1 cellular context compared by ENCODE assay signal in the genomic region with DNA sequence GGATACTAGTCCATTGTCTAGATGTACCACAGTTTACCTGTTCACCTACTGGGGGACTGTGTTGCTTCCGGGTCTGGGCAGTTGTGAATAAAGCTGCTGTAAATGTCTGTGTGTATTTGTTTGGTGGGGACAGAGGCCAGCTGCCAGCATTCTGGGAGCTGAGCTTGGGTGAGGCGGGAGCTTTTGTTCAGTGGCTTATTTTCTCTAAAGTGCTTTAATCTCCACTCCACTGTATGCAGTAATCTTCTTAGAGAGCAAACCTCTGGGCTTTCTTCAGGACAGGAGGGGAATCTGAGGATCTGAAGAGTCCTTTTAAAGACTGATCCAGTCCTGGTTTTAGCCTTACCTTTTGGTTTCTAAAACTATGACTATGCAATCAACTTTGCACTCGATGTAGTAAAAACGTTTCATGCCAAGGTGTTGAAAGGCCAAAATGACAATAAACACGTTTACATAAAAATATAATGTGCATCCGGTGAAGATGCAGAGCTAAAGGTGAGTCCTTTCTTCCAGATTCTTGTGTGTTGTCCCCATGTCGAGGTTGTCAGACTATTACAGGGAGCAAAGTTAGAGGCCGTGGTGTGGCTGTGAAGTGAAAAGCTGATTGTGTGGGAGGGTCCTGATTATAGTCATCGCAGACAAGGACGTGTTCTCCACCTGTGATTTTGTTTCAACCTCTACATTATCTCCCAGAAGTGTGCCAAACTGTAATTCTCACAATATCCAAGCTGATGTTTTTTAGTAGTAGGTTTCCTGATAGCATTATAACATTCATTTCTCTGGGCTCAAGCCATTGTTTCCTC.
TF ChIP-seq lines count a peak whose summit lies in the region.

No MANE protein-coding gene starts in this region.

TF ChIP-seq in HepG2, 621 proteins besides CTCF, POLR2A, EP300 and RAD21 (continued from another document):
- TF ChIP-seq, protein P1, sequence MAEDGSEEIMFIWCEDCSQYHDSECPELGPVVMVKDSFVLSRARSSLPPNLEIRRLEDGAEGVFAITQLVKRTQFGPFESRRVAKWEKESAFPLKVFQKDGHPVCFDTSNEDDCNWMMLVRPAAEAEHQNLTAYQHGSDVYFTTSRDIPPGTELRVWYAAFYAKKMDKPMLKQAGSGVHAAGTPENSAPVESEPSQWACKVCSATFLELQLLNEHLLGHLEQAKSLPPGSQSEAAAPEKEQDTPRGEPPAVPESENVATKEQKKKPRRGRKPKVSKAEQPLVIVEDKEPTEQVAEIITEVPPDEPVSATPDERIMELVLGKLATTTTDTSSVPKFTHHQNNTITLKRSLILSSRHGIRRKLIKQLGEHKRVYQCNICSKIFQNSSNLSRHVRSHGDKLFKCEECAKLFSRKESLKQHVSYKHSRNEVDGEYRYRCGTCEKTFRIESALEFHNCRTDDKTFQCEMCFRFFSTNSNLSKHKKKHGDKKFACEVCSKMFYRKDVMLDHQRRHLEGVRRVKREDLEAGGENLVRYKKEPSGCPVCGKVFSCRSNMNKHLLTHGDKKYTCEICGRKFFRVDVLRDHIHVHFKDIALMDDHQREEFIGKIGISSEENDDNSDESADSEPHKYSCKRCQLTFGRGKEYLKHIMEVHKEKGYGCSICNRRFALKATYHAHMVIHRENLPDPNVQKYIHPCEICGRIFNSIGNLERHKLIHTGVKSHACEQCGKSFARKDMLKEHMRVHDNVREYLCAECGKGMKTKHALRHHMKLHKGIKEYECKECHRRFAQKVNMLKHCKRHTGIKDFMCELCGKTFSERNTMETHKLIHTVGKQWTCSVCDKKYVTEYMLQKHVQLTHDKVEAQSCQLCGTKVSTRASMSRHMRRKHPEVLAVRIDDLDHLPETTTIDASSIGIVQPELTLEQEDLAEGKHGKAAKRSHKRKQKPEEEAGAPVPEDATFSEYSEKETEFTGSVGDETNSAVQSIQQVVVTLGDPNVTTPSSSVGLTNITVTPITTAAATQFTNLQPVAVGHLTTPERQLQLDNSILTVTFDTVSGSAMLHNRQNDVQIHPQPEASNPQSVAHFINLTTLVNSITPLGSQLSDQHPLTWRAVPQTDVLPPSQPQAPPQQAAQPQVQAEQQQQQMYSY (CRISPR knock-in tag; IDR thresholded peaks at IDR 0.05), result peak; percentile 92
- TF ChIP-seq ELF3 (CRISPR knock-in tag; IDR thresholded peaks at IDR 0.05), result peak; percentile 49
